9 cellular contexts compared by ENCODE assay signal in genomic region chr2:127094509-127095366, GRCh38. TPM values are rescaled to one million over a fixed set of nuclear protein-coding genes. Genes with fewer than 3 reads are reported as not detected.
DNase-seq lines count a peak whose midpoint lies in the region; ATAC-seq and TF ChIP-seq lines count a peak whose summit lies in the region.
"Had no signal": no experiment of that assay in that cellular context is flagged by ENCODE, and none has a peak within 500 bp of the region (broad histone marks: within the 10 kb centered on the region; RNA-seq: fewer than 3 reads in every experiment).

No MANE protein-coding gene starts in this region.

- peak in 1 of 2 donors; percentile 65 for TF ChIP-seq POLR2A in thyroid gland (IDR thresholded peaks at IDR 0.05)

- H3K4me3 ChIP-seq in HUES64 (ENCODE audit: low read length) (no peak overlapping the region), coronary artery (peak overlapping the region; percentile 3), lower lobe of right lung (no peak overlapping the region), thyroid gland (replicated peaks in 1 of 3) (no peak overlapping the region)

- H3K9me3 ChIP-seq in HUES64 (ENCODE audit: insufficient read depth, low read depth, low read length) (no peaks in the 10 kb centered on the region), lower lobe of right lung (no peaks in the 10 kb centered on the region), thyroid gland (no peaks in the 10 kb centered on the region)

- ATAC-seq in lower lobe of right lung (peak; percentile 55 to 78), HG03139 (IDR thresholded peaks at IDR 0.05; ENCODE audit: unreplicated experiment) (no peak)

- H3K27me3 ChIP-seq in HUES64 (ENCODE audit: insufficient read depth, low read length), result no peaks in the 10 kb centered on the region
- no peaks in the 10 kb centered on the region for H3K27me3 ChIP-seq in lower lobe of right lung (ENCODE audit: low read depth)
- no peaks in the 10 kb centered on the region for H3K27me3 ChIP-seq in thyroid gland

- H3K4me1 ChIP-seq in HUES64 (ENCODE audit: insufficient read depth, low read length) (peaks cover 5% of the 10 kb centered on the region; the same call in 1 of the 2 replicates), lower lobe of right lung (peaks cover 21% of the 10 kb centered on the region), thyroid gland (peaks cover 32 to 53% of the 10 kb centered on the region in 2 donors)

- WGBS in HUES64, result 64% methylated on average over 16 of the region's 17 CpGs
- whole genome bisulfite sequencing in thyroid gland, 2 donors, result 25 to 32% methylated on average over 5 to 16 of the region's 17 CpGs

- intact Hi-C loops in lower lobe of right lung (cut with DNase I), result no loop called here
- intact Hi-C loops in thyroid gland (cut with DNase I), result no loop called here

- DNase-seq in coronary artery (ENCODE audit: low spot score) (no peak), lower lobe of right lung (peak; percentile 64), thyroid gland (peak; percentile 97 to 98), COLO829 (ENCODE audit: low spot score) (no peak), SHP77 treated with DMSO at 0.1 percent for 48 hours (lab: John Stamatoyannopoulos, UW) (no peak)
- no peak for DNase-seq in activated naive CD4-positive, alpha-beta T cell treated with anti-CD3 and anti-CD28 coated beads, Interleukin-2, amount 50 U/mL, for 16 hours
- DNase-seq: HFFc6 had no signal

- TF ChIP-seq CTCF in coronary artery (IDR thresholded peaks at IDR 0.05) (no peak), lower lobe of right lung (IDR thresholded peaks at IDR 0.05) (no peak), thyroid gland (IDR thresholded peaks at IDR 0.05) (no peak)

- no peaks in the 10 kb centered on the region for H3K36me3 ChIP-seq in HUES64 (ENCODE audit: insufficient read depth, low read length)
- no peaks in the 10 kb centered on the region for H3K36me3 ChIP-seq in lower lobe of right lung
- H3K36me3 ChIP-seq in thyroid gland, result no peaks in the 10 kb centered on the region

- H3K27ac ChIP-seq in HUES64 (ENCODE audit: low read depth, low read length) (0 out of 2 replicates have a peak overlapping the region, but pooled peaks have one; percentile 45), coronary artery (peak overlapping the region; percentile 45 to 50), lower lobe of right lung (peak overlapping the region; percentile 42), thyroid gland (peak overlapping the region; percentile 92 to 95 (median 95))

- H3K9ac ChIP-seq in HUES64 (ENCODE audit: low read depth, low read length), result no peak overlapping the region

RNA-seq across cellular contexts. Expression of gene BIN1, which starts 12.2 kb away (rescaled TPM):
- 41.0 TPM for polyA plus RNA-seq in HUES64 (2013, experiment 1 of 2)
- 45.4 TPM for polyA plus RNA-seq in HUES64 (2013, experiment 2 of 2)
- 33.9 TPM for total RNA-seq in lower lobe of right lung
- total RNA-seq in thyroid gland, result 10 to 100 TPM; 49.2 to 68.3 (median 64.2) TPM

Comparison
In these comparisons a context has a peak if more than half of its experiments do, and no peak if none do; other contexts are left out.
1. H3K27ac ChIP-seq: peak in every context shown above with its lines; median percentile 95 in thyroid gland; 48 in coronary artery; 45 in HUES64; 42 in lower lobe of right lung.
2. DNase-seq: peak in lower lobe of right lung (single experiment) and thyroid gland (2 of 2); none in coronary artery (single experiment), activated naive CD4-positive, alpha-beta T cell treated with anti-CD3 and anti-CD28 coated beads, Interleukin-2, amount 50 U/mL, for 16 hours (single experiment), COLO829 (single experiment) and SHP77 treated with DMSO at 0.1 percent for 48 hours (single experiment).